In genomic region chr17:82962163-82962720, GRCh38 we compare ENCODE assay signal across 14 cellular contexts.
DNase-seq lines count a peak whose midpoint lies in the region; ATAC-seq and TF ChIP-seq lines count a peak whose summit lies in the region.
"Had no signal": no experiment of that assay in that cellular context is flagged by ENCODE, and none has a peak within 500 bp of the region (broad histone marks: within the 10 kb centered on the region; RNA-seq: fewer than 3 reads in every experiment).

No MANE protein-coding gene starts in this region.

- ATAC-seq in PC-3 (no peak), GM21447 (IDR thresholded peaks at IDR 0.05; ENCODE audit: unreplicated experiment) (no peak)

- H3K36me3 ChIP-seq in PC-3 (ENCODE audit: low read depth, low read length): no peaks in the 10 kb centered on the region
- no peaks in the 10 kb centered on the region for H3K36me3 ChIP-seq in fibroblast of lung (ENCODE audit: control insufficient read depth, insufficient read depth, low read length)
- H3K36me3 ChIP-seq in sigmoid colon: no peaks in the 10 kb centered on the region
- H3K36me3 ChIP-seq: SJCRH30 had no signal

- H3K9me2 ChIP-seq in PC-3 (replicated peaks; ENCODE audit: low read length): no peaks in the 10 kb centered on the region

- H3K4me1 ChIP-seq in PC-3 (ENCODE audit: insufficient read depth, low read length): peaks cover 18% of the 10 kb centered on the region
- no peaks in the 10 kb centered on the region for H3K4me1 ChIP-seq in fibroblast of lung (ENCODE audit: control insufficient read depth, extremely low read depth, insufficient read depth, low read length)
- peaks cover 0 to 11% (median 6%) of the 10 kb centered on the region in 4 donors for H3K4me1 ChIP-seq in sigmoid colon
- H3K4me1 ChIP-seq: SJCRH30 had no signal

- no peaks in the 10 kb centered on the region for H3K9me3 Mint-ChIP-seq in chondrocyte (ENCODE audit: low read depth)
- H3K9me3 Mint-ChIP-seq: activated naive CD8-positive, alpha-beta T cell treated with anti-CD3 and anti-CD28 coated beads for 36 hours had no signal

- no peaks in the 10 kb centered on the region for H3F3A ChIP-seq in PC-3 (ENCODE audit: low read length, unreplicated experiment)

- H3K4me1 Mint-ChIP-seq in chondrocyte (ENCODE audit: low read depth): peaks cover 8% of the 10 kb centered on the region

- CTCF ChIA-PET in PC-3 (lab: Charles Lee): interaction anchor here (1.0 to 1.2 kb wide), 2 partner anchors 86 to 180 kb away, joined by 3 to 4 read pairs; no protein-coding TSS in a partner anchor

- TF ChIP-seq EP300 in sigmoid colon (IDR thresholded peaks at IDR 0.05): no peak

- H3K27ac ChIP-seq in PC-3 (ENCODE audit: low read length) (peak overlapping the region; percentile 60), fibroblast of lung (ENCODE audit: insufficient read depth, low read length) (no peak overlapping the region), sigmoid colon (no peak overlapping the region)
- H3K27ac ChIP-seq: SJCRH30 had no signal

- intact Hi-C loops in PC-3 (cut with micrococcal nuclease) (loop anchor here (2.0 kb wide), 1 partner anchor 87 kb away; no protein-coding TSS in a partner anchor), sigmoid colon (cut with DNase I) (no loop called here)

- BruUV-seq in PC-3 (replicated peaks; lab: Mats Ljungman, UMichigan): no TSS peak

- H3K4me3 ChIP-seq in PC-3 (ENCODE audit: low read length): no peak overlapping the region
- no peak overlapping the region for H3K4me3 ChIP-seq in fibroblast of lung (replicated peaks in 1 of 4; ENCODE audit: control extremely low read depth in 1 of 4, insufficient read depth in 1 of 4, low read depth in 3 of 4, low read length in 4 of 4)
- H3K4me3 ChIP-seq in sigmoid colon: no peak overlapping the region
- H3K4me3 ChIP-seq: SJCRH30 had no signal

- H3K9ac ChIP-seq in PC-3 (ENCODE audit: low read length): 0 out of 2 replicates have a peak overlapping the region, but pooled peaks have one; percentile 37
- H3K9ac ChIP-seq in fibroblast of lung (ENCODE audit: insufficient read depth, low read length): no peak overlapping the region

- TF ChIP-seq CTCF in PC-3 (conservative IDR thresholded peaks at IDR 0.05; ENCODE audit: low read depth, low read length): no peak
- no peak for TF ChIP-seq CTCF in fibroblast of lung (conservative IDR thresholded peaks at IDR 0.05 in 1 of 2, IDR thresholded peaks at IDR 0.05 in 1 of 2; ENCODE audit: low read depth in 1 of 2, low read length in 2 of 2)
- TF ChIP-seq CTCF in sigmoid colon (IDR thresholded peaks at IDR 0.05): no peak
- no peak for TF ChIP-seq CTCF in chondrocyte (IDR thresholded peaks at IDR 0.05)

- H3K79me2 ChIP-seq in PC-3 (ENCODE audit: low read length): no peaks in the 10 kb centered on the region
- no peaks in the 10 kb centered on the region for H3K79me2 ChIP-seq in fibroblast of lung (ENCODE audit: control insufficient read depth, insufficient read depth, low read length)

- H2AFZ ChIP-seq in PC-3 (ENCODE audit: low read length) (no peak overlapping the region), fibroblast of lung (ENCODE audit: low read length) (no peak overlapping the region)

- TF ChIP-seq POLR2A in sigmoid colon (IDR thresholded peaks at IDR 0.05): no peak

- H3K27ac Mint-ChIP-seq in chondrocyte (ENCODE audit: unreplicated experiment): no peak overlapping the region
- H3K27ac Mint-ChIP-seq: activated naive CD8-positive, alpha-beta T cell treated with anti-CD3 and anti-CD28 coated beads for 36 hours had no signal

- H3K27me3 ChIP-seq in PC-3 (ENCODE audit: low read length) (no peaks in the 10 kb centered on the region), fibroblast of lung (ENCODE audit: control insufficient read depth, insufficient read depth, low read length) (no peaks in the 10 kb centered on the region), sigmoid colon (no peaks in the 10 kb centered on the region)
- H3K27me3 ChIP-seq: tibial nerve had no signal

- POLR2A ChIA-PET in PC-3 (lab: Charles Lee; ENCODE audit: unreplicated experiment): no interaction called here

- no peaks in the 10 kb centered on the region for H3K36me3 Mint-ChIP-seq in chondrocyte (ENCODE audit: low read depth)

- H3K4me2 ChIP-seq in PC-3 (ENCODE audit: low read length): no peak overlapping the region
- H3K4me2 ChIP-seq in fibroblast of lung (ENCODE audit: extremely low read depth, insufficient read depth, low read length): no peak overlapping the region

- H3K4me3 Mint-ChIP-seq in chondrocyte (ENCODE audit: unreplicated experiment): no peak overlapping the region
- H3K4me3 Mint-ChIP-seq: activated naive CD8-positive, alpha-beta T cell treated with anti-CD3 and anti-CD28 coated beads for 36 hours had no signal

- WGBS in sigmoid colon, 2 donors: 82 to 87% methylated on average over 21 of the region's 21 CpGs

- H4K20me1 ChIP-seq in PC-3 (ENCODE audit: low read length): no peaks in the 10 kb centered on the region
- H4K20me1 ChIP-seq in fibroblast of lung (ENCODE audit: control insufficient read depth, extremely low read depth, insufficient read depth, low read length): no peaks in the 10 kb centered on the region

- H3K27me3 Mint-ChIP-seq in chondrocyte (ENCODE audit: low read depth): no peaks in the 10 kb centered on the region
- H3K27me3 Mint-ChIP-seq: activated naive CD8-positive, alpha-beta T cell treated with anti-CD3 and anti-CD28 coated beads for 36 hours had no signal

- H3K9me3 ChIP-seq in PC-3 (ENCODE audit: low read length) (no peaks in the 10 kb centered on the region), fibroblast of lung (ENCODE audit: control insufficient read depth, insufficient read depth, low read depth, low read length) (no peaks in the 10 kb centered on the region), sigmoid colon (no peaks in the 10 kb centered on the region)
- H3K9me3 ChIP-seq: SJCRH30, tibial nerve had no signal

- DNase-seq in EH (ENCODE audit: low read depth) (peak; percentile 57), PC-3 (peak; percentile 17), fibroblast of lung (ENCODE audit: low read depth in 2 of 2) (peak; percentile 13 to 30), sigmoid colon (peak; percentile 30), chondrocyte (ENCODE audit: low spot score) (no peak), cerebellum (ENCODE audit: low spot score) (no peak)
- DNase-seq: activated naive CD8-positive, alpha-beta T cell treated with anti-CD3 and anti-CD28 coated beads for 36 hours; NCI-H1048; NCI-H2171 treated with DMSO at 0.1 percent for 48 hours; NK-92 treated with Interleukin-12 subunit alpha and Interleukin-12 subunit beta, amount 100 ng/mL, for 24 hours; stimulated activated CD4-positive, alpha-beta T cell treated with anti-CD3 and anti-CD28 coated beads, Interleukin-1b, Interleukin-23, amount 100 ng/mL, for 48 hours had no signal

Comparison
In these comparisons a context has a peak if more than half of its experiments do, and no peak if none do; other contexts are left out.
1. DNase-seq: peak in EH (single experiment), PC-3 (single experiment), fibroblast of lung (2 of 2) and sigmoid colon (single experiment); none in chondrocyte (single experiment) and cerebellum (single experiment).